8 cellular contexts compared by ENCODE assay signal in the genomic region with DNA sequence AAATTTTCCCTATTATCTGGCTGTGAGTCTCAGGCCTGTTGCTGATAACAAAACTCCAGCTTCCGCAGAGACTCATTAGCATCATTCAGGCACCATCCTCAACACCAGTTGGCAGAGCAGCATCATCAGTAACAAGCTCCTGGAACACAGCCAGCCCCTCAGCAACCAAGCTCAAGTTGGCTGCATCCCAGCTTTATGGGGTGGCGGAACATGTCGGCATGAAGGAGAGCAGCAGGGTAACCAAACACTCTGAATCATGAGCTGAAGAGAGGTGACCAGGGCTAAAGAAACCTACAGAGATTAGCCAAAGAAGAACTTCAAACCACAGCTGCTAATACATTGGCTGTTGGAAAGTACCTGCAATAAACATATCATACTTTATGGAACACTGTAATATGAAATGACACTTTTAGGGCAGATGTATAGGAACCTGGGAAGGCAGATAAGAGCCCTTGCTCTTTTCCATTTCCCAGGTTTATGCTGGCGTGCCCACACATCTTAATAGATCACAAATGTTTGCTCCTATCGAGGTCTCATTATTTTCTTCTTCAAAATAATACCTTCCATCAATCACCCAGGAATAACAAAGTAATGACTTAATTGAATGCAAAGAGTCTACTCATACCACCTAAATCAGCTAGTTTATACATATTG.
DNase-seq lines count a peak whose midpoint lies in the region; ATAC-seq and TF ChIP-seq lines count a peak whose summit lies in the region.
"Had no signal": no experiment of that assay in that cellular context is flagged by ENCODE, and none has a peak within 500 bp of the region (broad histone marks: within the 10 kb centered on the region; RNA-seq: fewer than 3 reads in every experiment).

No MANE protein-coding gene starts in this region.

- H3K4me3 ChIP-seq in fibroblast of pulmonary artery (replicated peaks; ENCODE audit: low read depth, low read length), result no peak overlapping the region
- H3K4me3 ChIP-seq in thyroid gland (replicated peaks in 1 of 3), result no peak overlapping the region
- H3K4me3 ChIP-seq in mesendoderm (ENCODE audit: low read length), result no peak overlapping the region
- H3K4me3 ChIP-seq: esophagus muscularis mucosa had no signal

- no peaks in the 10 kb centered on the region for H3K36me3 Mint-ChIP-seq in activated CD8-positive, alpha-beta memory T cell treated with anti-CD3 and anti-CD28 coated beads, Interleukin-2, amount 10 ng/mL, durations not matched to agents 7 days and 5 days

- no peak overlapping the region for H2AK5ac ChIP-seq in mesendoderm (ENCODE audit: low read length)

- intact Hi-C loops in thyroid gland (cut with DNase I), result no loop called here

- H3K4me1 ChIP-seq in thyroid gland (no peaks in the 10 kb centered on the region), mesendoderm (ENCODE audit: control insufficient read depth, low read depth, low read length) (no peaks in the 10 kb centered on the region)
- H3K4me1 ChIP-seq: esophagus muscularis mucosa had no signal

- H2BK120ac ChIP-seq in mesendoderm (ENCODE audit: low read depth, low read length), result no peak overlapping the region

- H3K4me1 Mint-ChIP-seq in activated CD8-positive, alpha-beta memory T cell treated with anti-CD3 and anti-CD28 coated beads, Interleukin-2, amount 10 ng/mL, durations not matched to agents 7 days and 5 days, result no peaks in the 10 kb centered on the region

- H4K5ac ChIP-seq in mesendoderm (ENCODE audit: low read length), result no peak overlapping the region

- H4K8ac ChIP-seq in mesendoderm (ENCODE audit: low read depth, low read length), result no peak overlapping the region

- no peak for TF ChIP-seq POLR2A in thyroid gland (IDR thresholded peaks at IDR 0.05)

- H3K23ac ChIP-seq in mesendoderm (ENCODE audit: low read length), result no peak overlapping the region

- no peaks in the 10 kb centered on the region for H3K79me1 ChIP-seq in mesendoderm (ENCODE audit: low read length)

- H3K4me2 ChIP-seq in mesendoderm (ENCODE audit: low read length), result no peak overlapping the region

- no peak overlapping the region for H3K56ac ChIP-seq in mesendoderm (ENCODE audit: low read length)

- H3K27me3 ChIP-seq in thyroid gland (no peaks in the 10 kb centered on the region), mesendoderm (ENCODE audit: insufficient read depth, low read length, poor library complexity) (no peaks in the 10 kb centered on the region)
- H3K27me3 ChIP-seq: esophagus muscularis mucosa had no signal

- peaks cover 10% of the 10 kb centered on the region for H3K27me3 Mint-ChIP-seq in activated CD8-positive, alpha-beta memory T cell treated with anti-CD3 and anti-CD28 coated beads, Interleukin-2, amount 10 ng/mL, durations not matched to agents 7 days and 5 days

- TF ChIP-seq CTCF in fibroblast of pulmonary artery (IDR thresholded peaks at IDR 0.05; ENCODE audit: low read length, missing control alignments) (no peak), thyroid gland (IDR thresholded peaks at IDR 0.05) (no peak)

- H3K36me3 ChIP-seq in thyroid gland (no peaks in the 10 kb centered on the region), mesendoderm (ENCODE audit: control insufficient read depth, insufficient read depth, low read length) (no peaks in the 10 kb centered on the region)
- H3K36me3 ChIP-seq: esophagus muscularis mucosa had no signal

- H3K4me3 Mint-ChIP-seq in activated CD8-positive, alpha-beta memory T cell treated with anti-CD3 and anti-CD28 coated beads, Interleukin-2, amount 10 ng/mL, durations not matched to agents 7 days and 5 days, result no peak overlapping the region

- no peak overlapping the region for H3K4ac ChIP-seq in mesendoderm (ENCODE audit: low read depth, low read length)

- no peak overlapping the region for H2BK5ac ChIP-seq in mesendoderm (ENCODE audit: low read length)

- no peaks in the 10 kb centered on the region for H3K9me3 Mint-ChIP-seq in activated CD8-positive, alpha-beta memory T cell treated with anti-CD3 and anti-CD28 coated beads, Interleukin-2, amount 10 ng/mL, durations not matched to agents 7 days and 5 days (ENCODE audit: low read depth)

- WGBS in thyroid gland, 2 donors, result 50 to 55% methylated on average over 5 of the region's 5 CpGs
- WGBS in mesendoderm (ENCODE audit: extremely low coverage, insufficient coverage, low lambda C conversion rate), result no CpG with 5 or more reads among the region's 5 CpGs

- DNase-seq in M059J (ENCODE audit: low read depth), result peak; percentile 78
- peak; percentile 69 for DNase-seq in NCI-H748 treated with DMSO at 0.1 percent for 48 hours (lab: John Stamatoyannopoulos, UW)
- peak; percentile 20 for DNase-seq in fibroblast of pulmonary artery (ENCODE audit: low read depth)
- peak; percentile 76 to 84 for DNase-seq in thyroid gland
- no peak for DNase-seq in mesendoderm
- no peak for DNase-seq in activated CD8-positive, alpha-beta memory T cell treated with anti-CD3 and anti-CD28 coated beads, Interleukin-2, amount 10 ng/mL, durations not matched to agents 7 days and 5 days

- H3K9ac ChIP-seq in mesendoderm (ENCODE audit: low read length), result no peak overlapping the region

- H3K27ac ChIP-seq in thyroid gland, result no peak overlapping the region
- no peak overlapping the region for H3K27ac ChIP-seq in mesendoderm (ENCODE audit: low read depth, low read length)
- H3K27ac ChIP-seq: esophagus muscularis mucosa had no signal

- ATAC-seq in activated CD8-positive, alpha-beta memory T cell treated with anti-CD3 and anti-CD28 coated beads, Interleukin-2, amount 10 ng/mL, durations not matched to agents 7 days and 5 days, result no peak
- no peak for ATAC-seq in HG03139 (IDR thresholded peaks at IDR 0.05; ENCODE audit: unreplicated experiment)

- H3K18ac ChIP-seq in mesendoderm (ENCODE audit: low read length), result no peak overlapping the region

- no peaks in the 10 kb centered on the region for H3K79me2 ChIP-seq in mesendoderm (ENCODE audit: control insufficient read depth, insufficient read depth, low read length)

- H3K27ac Mint-ChIP-seq in activated CD8-positive, alpha-beta memory T cell treated with anti-CD3 and anti-CD28 coated beads, Interleukin-2, amount 10 ng/mL, durations not matched to agents 7 days and 5 days, result no peak overlapping the region

- no peaks in the 10 kb centered on the region for H3K9me3 ChIP-seq in thyroid gland
- H3K9me3 ChIP-seq: esophagus muscularis mucosa had no signal

- no peak overlapping the region for H2BK15ac ChIP-seq in mesendoderm (replicated peaks; ENCODE audit: low read depth)

- CTCF ChIA-PET in activated CD8-positive, alpha-beta memory T cell treated with anti-CD3 and anti-CD28 coated beads, Interleukin-2, amount 10 ng/mL, durations not matched to agents 7 days and 5 days (lab: Charles Lee), result no interaction called here

Comparison
In these comparisons a context has a peak if more than half of its experiments do, and no peak if none do; other contexts are left out.
1. DNase-seq: peak in M059J (single experiment), NCI-H748 treated with DMSO at 0.1 percent for 48 hours (single experiment), fibroblast of pulmonary artery (single experiment) and thyroid gland (2 of 2); none in mesendoderm (single experiment) and activated CD8-positive, alpha-beta memory T cell treated with anti-CD3 and anti-CD28 coated beads, Interleukin-2, amount 10 ng/mL, durations not matched to agents 7 days and 5 days (single experiment).